In genomic region chr19:1884291-1884718, GRCh38 we compare ENCODE assay signal across 8 cellular contexts. TPM values are rescaled to one million over a fixed set of nuclear protein-coding genes. Genes with fewer than 3 reads are reported as not detected.
DNase-seq lines count a peak whose midpoint lies in the region; ATAC-seq and TF ChIP-seq lines count a peak whose summit lies in the region.

No MANE protein-coding gene starts in this region.

- H3K27me3 ChIP-seq in adrenal gland: no peaks in the 10 kb centered on the region
- H3K27me3 ChIP-seq in liver (ENCODE audit: control insufficient read depth in 4 of 4, insufficient read depth in 4 of 4, low read length in 3 of 4): no peaks in the 10 kb centered on the region
- no peaks in the 10 kb centered on the region for H3K27me3 ChIP-seq in thyroid gland

- 2 to 5% (median 3%) methylated on average over 10 to 11 of the region's 11 CpGs for WGBS in adrenal gland, 4 donors
- 4% methylated on average over 11 of the region's 11 CpGs for WGBS in liver
- WGBS in thyroid gland, 2 donors: 5% methylated on average over 11 of the region's 11 CpGs

- H3K4me1 ChIP-seq in adrenal gland (replicated peaks in 1 of 2) (peaks cover 18 to 26% of the 10 kb centered on the region in 2 donors), liver (ENCODE audit: control insufficient read depth in 4 of 4, insufficient read depth in 4 of 4, low read length in 3 of 4) (peaks cover 1 to 34% (median 24%) of the 10 kb centered on the region in 4 donors), thyroid gland (peaks cover 10 to 20% of the 10 kb centered on the region in 2 donors)

- TF ChIP-seq POLR2A in adrenal gland (IDR thresholded peaks at IDR 0.05) (no peak), thyroid gland (IDR thresholded peaks at IDR 0.05) (no peak)

- H3K4me3 ChIP-seq in adrenal gland (peak overlapping the region; percentile 40 to 77 (median 63)), liver (ENCODE audit: low read depth in 1 of 3, low read length in 3 of 3) (peak overlapping the region; percentile 71 to 98 (median 83)), thyroid gland (replicated peaks in 1 of 3) (peak overlapping the region; percentile 68 to 81 (median 71))

- intact Hi-C loops in adrenal gland (cut with DNase I) (no loop called here), thyroid gland (cut with DNase I) (no loop called here)

- TF ChIP-seq CTCF in adrenal gland (IDR thresholded peaks at IDR 0.05): no peak
- no peak for TF ChIP-seq CTCF in liver (IDR thresholded peaks at IDR 0.05; ENCODE audit: low read depth, low read length, missing input control)
- no peak for TF ChIP-seq CTCF in thyroid gland (IDR thresholded peaks at IDR 0.05)

- H3K9ac ChIP-seq in liver (ENCODE audit: low read depth in 1 of 2, low read length in 2 of 2): peak overlapping the region; percentile 48 to 89

- ATAC-seq in GM18907 (IDR thresholded peaks at IDR 0.05; ENCODE audit: unreplicated experiment): no peak

- DNase-seq in activated gamma-delta T cell treated with Interleukin-2 at 50 U/mL for 16 hours (peak; percentile 62), activated gamma-delta T cell (lab: John Stamatoyannopoulos, UW) (no peak), adrenal gland (no peak), thyroid gland (no peak), COLO829 (ENCODE audit: low spot score) (no peak)
- DNase-seq in effector CD8-positive, alpha-beta T cell (lab: John Stamatoyannopoulos, UW): no peak

- no peak for TF ChIP-seq RAD21 in liver (IDR thresholded peaks at IDR 0.05)

- H3K36me3 ChIP-seq in adrenal gland (replicated peaks in 1 of 2): peaks cover 0 to 9% of the 10 kb centered on the region in 2 donors
- H3K36me3 ChIP-seq in liver (ENCODE audit: control insufficient read depth in 4 of 4, insufficient read depth in 3 of 4, low read depth in 1 of 4, low read length in 3 of 4): peaks cover 0 to 4% (median 2%) of the 10 kb centered on the region in 4 donors
- H3K36me3 ChIP-seq in thyroid gland: no peaks in the 10 kb centered on the region

- H3K27ac ChIP-seq in adrenal gland (peak overlapping the region in 4 of 5 donors; percentile 70 to 96 (median 79)), liver (ENCODE audit: low read depth in 1 of 2, low read length in 2 of 2) (peak overlapping the region; percentile 6 to 74), thyroid gland (peak overlapping the region in 2 of 3 donors; percentile 66 to 82)

- H3K9me3 ChIP-seq in adrenal gland (replicated peaks in 1 of 3) (no peaks in the 10 kb centered on the region), liver (ENCODE audit: control insufficient read depth in 4 of 4, low read length in 3 of 4) (no peaks in the 10 kb centered on the region), thyroid gland (no peaks in the 10 kb centered on the region)

TF ChIP-seq in liver, 16 proteins besides CTCF, POLR2A, EP300 and RAD21:
- no peak for TF ChIP-seq HNF4G (IDR thresholded peaks at IDR 0.05)
- no peak for TF ChIP-seq FOXA1 (IDR thresholded peaks at IDR 0.05)
- no peak for TF ChIP-seq SP1 (IDR thresholded peaks at IDR 0.05)
- TF ChIP-seq REST (IDR thresholded peaks at IDR 0.05): no peak
- no peak for TF ChIP-seq YY1 (IDR thresholded peaks at IDR 0.05)
- TF ChIP-seq JUND (IDR thresholded peaks at IDR 0.05): no peak
- TF ChIP-seq FOXA2 (IDR thresholded peaks at IDR 0.05): no peak
- no peak for TF ChIP-seq MAX (IDR thresholded peaks at IDR 0.05)
TF ChIP-seq in liver: peak in this region for 0.

RNA-seq across cellular contexts. Expression of gene ABHD17A, which starts 1.0 kb away (rescaled TPM):
- total RNA-seq in adrenal gland (100 to 1,000 TPM in 4 of 8 donors, 10 to 100 TPM in 4; 60.1 to 145 (median 99.4) TPM), liver (10 to 100 TPM; 25.4 to 28.6 TPM), thyroid gland (100 to 1,000 TPM in 1 of 4 donors, 10 to 100 TPM in 3; 86.8 to 134 (median 91.4) TPM)
- polyA plus RNA-seq in adrenal gland (100 to 1,000 TPM in 2 of 3 donors, 1 to 10 TPM in 1; 2.5 to 235 (median 195) TPM), liver (10 to 100 TPM in 1 of 2 donors, 1 to 10 TPM in 1; 8.1 to 30.2 TPM)

RNA-seq across cellular contexts. Expression of gene ADAT3, which starts 20.9 kb away (rescaled TPM):
- total RNA-seq in adrenal gland (10 to 100 TPM in 3 of 8 donors, 1 to 10 TPM in 5; 4.7 to 29.6 (median 9.2) TPM), liver (1 to 10 TPM; 1.3 to 3.3 TPM), thyroid gland (10 to 100 TPM in 2 of 4 donors, 1 to 10 TPM in 2; 4.0 to 14.6 (median 8.3) TPM)
- polyA plus RNA-seq in adrenal gland (1 to 10 TPM in 2 of 3 donors, not detected in 1; 8.1 to 8.3 TPM), liver (1 to 10 TPM; 1.4 to 2.8 TPM)

RNA-seq across cellular contexts. Expression of gene SCAMP4, which starts 20.9 kb away (rescaled TPM):
- total RNA-seq in adrenal gland (100 to 1,000 TPM in 3 of 8 donors, 10 to 100 TPM in 5; 47.8 to 192 (median 84.8) TPM), liver (10 to 100 TPM; 16.4 to 16.8 TPM), thyroid gland (100 to 1,000 TPM in 3 of 4 donors, 10 to 100 TPM in 1; 69.5 to 269 (median 137) TPM)
- polyA plus RNA-seq in adrenal gland (10 to 100 TPM; 13.5 to 43.8 (median 22.7) TPM), liver (10 to 100 TPM; 13.0 to 22.1 TPM)

RNA-seq across cellular contexts. Expression of gene KLF16, which starts 20.9 kb away (rescaled TPM):
- total RNA-seq in adrenal gland (10 to 100 TPM in 7 of 8 donors, 1 to 10 TPM in 1; 7.1 to 28.1 (median 18.3) TPM), liver (1 to 10 TPM; 4.4 to 7.6 TPM), thyroid gland (1 to 10 TPM; 1.8 to 6.4 (median 3.4) TPM)
- polyA plus RNA-seq in adrenal gland (10 to 100 TPM in 1 of 3 donors, 1 to 10 TPM in 2; 2.0 to 12.9 (median 6.9) TPM), liver (10 to 100 TPM in 1 of 2 donors, 1 to 10 TPM in 1; 1.2 to 14.8 TPM)

RNA-seq across cellular contexts. Expression of gene REXO1, which starts 36.0 kb away (rescaled TPM):
- total RNA-seq in adrenal gland (10 to 100 TPM; 14.4 to 98.8 (median 44.5) TPM), liver (10 to 100 TPM in 1 of 2 donors, 1 to 10 TPM in 1; 8.3 to 11.5 TPM), thyroid gland (10 to 100 TPM; 14.0 to 21.8 (median 17.2) TPM)
- polyA plus RNA-seq in adrenal gland (100 to 1,000 TPM in 2 of 3 donors, 10 to 100 TPM in 1; 18.4 to 155 (median 150) TPM), liver (10 to 100 TPM in 1 of 2 donors, 1 to 10 TPM in 1; 2.0 to 10.0 TPM)
